In the genomic region with DNA sequence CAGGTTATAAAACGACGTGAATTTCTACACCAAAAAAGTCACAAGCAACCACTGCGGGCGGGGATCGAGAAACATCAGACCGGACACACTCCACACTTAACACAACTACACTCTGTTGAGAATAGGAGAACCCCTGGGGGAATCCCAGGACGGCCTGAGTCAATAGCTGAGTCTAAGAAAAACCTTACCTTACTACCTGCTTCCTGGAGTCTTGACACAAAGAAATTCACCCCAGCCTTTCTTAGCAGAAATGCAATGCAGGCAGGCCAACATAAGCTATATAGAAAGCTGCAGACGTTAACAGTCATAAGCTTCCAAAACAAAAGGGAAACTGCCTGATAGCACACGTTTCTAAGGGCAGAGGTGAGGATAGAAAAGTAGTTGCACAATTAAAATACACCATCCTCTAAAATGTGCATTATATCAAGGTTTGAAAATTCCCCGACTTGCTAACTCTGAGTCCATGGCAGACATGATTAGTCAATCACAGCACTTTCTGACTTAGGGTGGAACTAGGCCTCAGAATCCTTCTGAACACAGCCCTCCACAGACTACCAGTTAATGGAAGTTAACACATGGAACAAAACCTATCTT, we compare ENCODE assay signal across 7 cellular contexts.
A peak's percentile ranks its signal among the peaks of the same experiment; 100 is the strongest.
DNase-seq lines count a peak whose midpoint lies in the region; ATAC-seq lines count a peak whose summit lies in the region.

No MANE protein-coding gene starts in this region.

- peak overlapping the region; percentile 92 to 95 (median 94) for H3K27ac Mint-ChIP-seq in IgD-negative memory B cell

- H3K27ac ChIP-seq in substantia nigra (ENCODE audit: low read depth, low read length, poor library complexity, severe bottlenecking): no peak overlapping the region

- no peaks in the 10 kb centered on the region for H3K9me3 Mint-ChIP-seq in IgD-negative memory B cell

- peak overlapping the region; percentile 26 to 94 (median 64) for H3K4me3 Mint-ChIP-seq in IgD-negative memory B cell

- peak; percentile 75 for DNase-seq in activated naive CD4-positive, alpha-beta T cell treated with Interleukin-2 at 50 U/mL for 16 hours
- peak; percentile 78 for DNase-seq in stimulated activated CD4-positive, alpha-beta T cell treated with anti-CD3 and anti-CD28 coated beads, Interleukin-4, amount 100 ng/mL, for 24 hours
- no peak for DNase-seq in substantia nigra (lab: John Stamatoyannopoulos, UW)
- DNase-seq in GDM1 (lab: John Stamatoyannopoulos, UW): no peak
- DNase-seq in NCI-H526 treated with DMSO at 0.1 percent for 48 hours (lab: John Stamatoyannopoulos, UW): no peak

- peak; percentile 42 for ATAC-seq in GM21367 (IDR thresholded peaks at IDR 0.05; ENCODE audit: unreplicated experiment)

- no peaks in the 10 kb centered on the region for H3K27me3 Mint-ChIP-seq in IgD-negative memory B cell

- peaks cover 2% of the 10 kb centered on the region for H3K36me3 Mint-ChIP-seq in IgD-negative memory B cell

- H3K4me1 Mint-ChIP-seq in IgD-negative memory B cell: peaks cover 54 to 73% (median 67%) of the 10 kb centered on the region in 3 donors

Comparison
In these comparisons a context has a peak if more than half of its experiments do, and no peak if none do; other contexts are left out.
1. DNase-seq: peak in activated naive CD4-positive, alpha-beta T cell treated with Interleukin-2 at 50 U/mL for 16 hours (single experiment) and stimulated activated CD4-positive, alpha-beta T cell treated with anti-CD3 and anti-CD28 coated beads, Interleukin-4, amount 100 ng/mL, for 24 hours (single experiment); none in substantia nigra (0 of 49), GDM1 (single experiment) and NCI-H526 treated with DMSO at 0.1 percent for 48 hours (single experiment).